Comparison of ENCODE assay signal across 13 cellular contexts in the genomic region with DNA sequence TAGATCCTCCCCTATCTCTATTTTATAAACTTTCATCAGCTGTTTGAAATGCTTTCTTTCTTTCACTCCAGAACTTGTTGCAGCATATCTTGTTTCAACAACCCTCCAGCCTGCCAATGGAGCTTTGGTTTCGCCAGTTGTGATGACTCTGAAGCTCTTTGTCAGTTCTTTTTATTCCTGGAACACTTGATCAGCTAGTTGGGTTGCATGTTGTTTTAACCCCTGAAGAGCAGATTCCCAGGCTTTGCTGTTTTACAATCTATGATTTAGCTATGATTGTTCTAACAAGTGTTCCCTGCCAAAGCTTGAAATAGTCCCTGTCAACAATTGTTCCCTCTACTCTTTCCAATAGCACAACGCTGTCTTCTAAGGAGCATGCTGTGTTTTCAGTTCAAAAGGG. TPM values are rescaled to one million over a fixed set of nuclear protein-coding genes. Genes with fewer than 3 reads are reported as not detected.
A peak's percentile ranks its signal among the peaks of the same experiment; 100 is the strongest.
DNase-seq lines count a peak whose midpoint lies in the region; ATAC-seq and TF ChIP-seq lines count a peak whose summit lies in the region.
"Had no signal": no experiment of that assay in that cellular context is flagged by ENCODE, and none has a peak within 500 bp of the region (broad histone marks: within the 10 kb centered on the region; RNA-seq: fewer than 3 reads in every experiment).

No MANE protein-coding gene starts in this region.

- intact Hi-C loops in heart left ventricle (cut with DNase I) (no loop called here), sciatic nerve (cut with DNase I) (no loop called here), Caco-2 (cut with micrococcal nuclease; ENCODE audit: unreplicated experiment) (loop anchor here (2.0 kb wide), 1 partner anchor 27 kb away; no protein-coding TSS in a partner anchor), esophagus muscularis mucosa (cut with DNase I) (no loop called here)

- no peaks in the 10 kb centered on the region for H3K36me3 ChIP-seq in heart left ventricle
- no peaks in the 10 kb centered on the region for H3K36me3 ChIP-seq in Caco-2 (ENCODE audit: control insufficient read depth, insufficient read depth, low read length)
- H3K36me3 ChIP-seq in esophagus muscularis mucosa = no peaks in the 10 kb centered on the region
- H3K36me3 ChIP-seq: tibial nerve had no signal

- TF ChIP-seq EP300 in esophagus muscularis mucosa (IDR thresholded peaks at IDR 0.05) = no peak

- CTCF ChIA-PET in Caco-2 (lab: Charles Lee) = no interaction called here

- in situ Hi-C loops in astrocyte of the spinal cord (cut with HindIII; ENCODE audit: low sequenced_read_pairs) = no loop called here

- H3K27me3 Mint-ChIP-seq in Caco-2 (ENCODE audit: insufficient read depth, unreplicated experiment) = no peaks in the 10 kb centered on the region

- DNase-seq in GM03348 (ENCODE audit: low spot score) = peak; percentile 68
- peak; percentile 74 for DNase-seq in astrocyte of the spinal cord (ENCODE audit: low read depth, low spot score)
- DNase-seq in heart left ventricle = peak in 4 of 5 donors; percentile 32 to 48 (median 38)
- DNase-seq in sciatic nerve (ENCODE audit: low spot score) = no peak
- DNase-seq in Caco-2 = no peak
- DNase-seq in omental fat pad (ENCODE audit: low spot score) = no peak
- no peak for DNase-seq in esophagus muscularis mucosa (ENCODE audit: extremely low spot score)
- DNase-seq: activated gamma-delta T cell treated with Interleukin-2 at 50 U/mL for 16 hours, DMS 273 treated with DMSO at 0.1 percent for 48 hours had no signal

- no peak overlapping the region for H3K4me3 Mint-ChIP-seq in Caco-2 (ENCODE audit: unreplicated experiment)
- H3K4me3 Mint-ChIP-seq: WTC11 had no signal

- no peak overlapping the region for H3K4me3 ChIP-seq in astrocyte of the spinal cord (ENCODE audit: low read depth, low read length)
- H3K4me3 ChIP-seq in heart left ventricle = no peak overlapping the region
- H3K4me3 ChIP-seq in Caco-2 (ENCODE audit: low read depth, low read length) = no peak overlapping the region
- no peak overlapping the region for H3K4me3 ChIP-seq in esophagus muscularis mucosa
- H3K4me3 ChIP-seq: tibial nerve had no signal

- no peak for TF ChIP-seq CTCF in astrocyte of the spinal cord (IDR thresholded peaks at IDR 0.05; ENCODE audit: low read depth, low read length)
- TF ChIP-seq CTCF in heart left ventricle (IDR thresholded peaks at IDR 0.05) = no peak
- no peak for TF ChIP-seq CTCF in Caco-2 (IDR thresholded peaks at IDR 0.05; ENCODE audit: insufficient read depth in 1 of 2, low read depth in 1 of 2, low read length in 1 of 2, severe bottlenecking in 1 of 2, unreplicated experiment in 1 of 2)
- no peak for TF ChIP-seq CTCF in omental fat pad (IDR thresholded peaks at IDR 0.05)
- TF ChIP-seq CTCF in esophagus muscularis mucosa (IDR thresholded peaks at IDR 0.05) = no peak

- TF ChIP-seq POLR2A in heart left ventricle (IDR thresholded peaks at IDR 0.05) = no peak
- no peak for TF ChIP-seq POLR2A in esophagus muscularis mucosa (IDR thresholded peaks at IDR 0.05; ENCODE audit: low read depth)

- BruUV-seq in Caco-2 (replicated peaks; lab: Mats Ljungman, UMichigan) = no TSS peak

- no peaks in the 10 kb centered on the region for H3K36me3 Mint-ChIP-seq in Caco-2 (ENCODE audit: insufficient read depth, unreplicated experiment)
- H3K36me3 Mint-ChIP-seq: WTC11 had no signal

- H3K27me3 ChIP-seq in heart left ventricle = no peaks in the 10 kb centered on the region
- no peaks in the 10 kb centered on the region for H3K27me3 ChIP-seq in Caco-2 (replicated peaks; ENCODE audit: control insufficient read depth, insufficient read depth, low read length)
- H3K27me3 ChIP-seq in esophagus muscularis mucosa = no peaks in the 10 kb centered on the region
- H3K27me3 ChIP-seq: tibial nerve had no signal

- H3K9me3 Mint-ChIP-seq in Caco-2 (ENCODE audit: unreplicated experiment) = no peaks in the 10 kb centered on the region
- H3K9me3 Mint-ChIP-seq: WTC11 had no signal

- H3K27ac ChIP-seq in heart left ventricle = peak overlapping the region in 3 of 12 donors; percentile 6 to 22 (median 20)
- H3K27ac ChIP-seq in esophagus muscularis mucosa (replicated peaks in 1 of 4) = no peak overlapping the region

- no peaks in the 10 kb centered on the region for H3K9me3 ChIP-seq in heart left ventricle
- H3K9me3 ChIP-seq in Caco-2 = no peaks in the 10 kb centered on the region
- H3K9me3 ChIP-seq in esophagus muscularis mucosa = no peaks in the 10 kb centered on the region
- H3K9me3 ChIP-seq: tibial nerve had no signal

- H3K4me1 ChIP-seq in heart left ventricle (peaks cover 0 to 13% (median 1%) of the 10 kb centered on the region in 12 donors), Caco-2 (peaks cover 10% of the 10 kb centered on the region; the same call in 1 of the 2 replicates), esophagus muscularis mucosa (peaks cover 0 to 6% (median 2%) of the 10 kb centered on the region in 4 donors)

- no peak overlapping the region for H3K27ac Mint-ChIP-seq in Caco-2 (ENCODE audit: unreplicated experiment)
- H3K27ac Mint-ChIP-seq: WTC11 had no signal

- WGBS in heart left ventricle, 4 donors = 20 to 26% (median 24%) methylated on average over 2 of the region's 2 CpGs
- WGBS in esophagus muscularis mucosa = 54% methylated on average over 2 of the region's 2 CpGs

- ATAC-seq in heart left ventricle = peak; percentile 65 to 80 (median 71)
- peak; percentile 88 for ATAC-seq in sciatic nerve
- ATAC-seq in HG02798 (IDR thresholded peaks at IDR 0.05; ENCODE audit: poor library complexity, unreplicated experiment) = no peak
- ATAC-seq in omental fat pad (ENCODE audit: low FRiP score) = no peak
- ATAC-seq: Panc1, WTC11 had no signal

- H3K4me1 Mint-ChIP-seq in Caco-2 (ENCODE audit: low read depth, unreplicated experiment) = peaks cover 7% of the 10 kb centered on the region

- POLR2A ChIA-PET in Caco-2 (lab: Charles Lee) = no interaction called here

RNA-seq across cellular contexts. Expression of a gene that starts 50.6 kb away (rescaled TPM):
- 10 to 100 TPM; 10.2 to 17.3 (median 12.4) TPM for total RNA-seq in heart left ventricle
- polyA plus RNA-seq in heart left ventricle = 1 to 10 TPM; 2.8 to 8.9 TPM
- 149 TPM for total RNA-seq in sciatic nerve
- total RNA-seq in Caco-2 (2022) = 63.0 and 67.1 TPM in 2 replicates
- 10 to 100 TPM; 14.9 to 35.8 (median 22.2) TPM for total RNA-seq in omental fat pad
- 10 to 100 TPM; 12.8 to 22.2 (median 20.1) TPM for total RNA-seq in esophagus muscularis mucosa

Comparison
In these comparisons a context has a peak if more than half of its experiments do, and no peak if none do; other contexts are left out.
1. DNase-seq: peak in GM03348 (single experiment), astrocyte of the spinal cord (single experiment) and heart left ventricle (4 of 5); none in sciatic nerve (single experiment), Caco-2 (0 of 2), omental fat pad (single experiment) and esophagus muscularis mucosa (single experiment).
2. ATAC-seq: peak in heart left ventricle (4 of 4) and sciatic nerve (single experiment); none in HG02798 (single experiment) and omental fat pad (single experiment).